In genomic region chr11:64747961-64748715, GRCh38 we compare ENCODE assay signal across 11 cellular contexts.
DNase-seq lines count a peak whose midpoint lies in the region; ATAC-seq and TF ChIP-seq lines count a peak whose summit lies in the region.
"Had no signal": no experiment of that assay in that cellular context is flagged by ENCODE, and none has a peak within 500 bp of the region (broad histone marks: within the 10 kb centered on the region; RNA-seq: fewer than 3 reads in every experiment).

No MANE protein-coding gene starts in this region.

- peaks cover 7% of the 10 kb centered on the region for H3K36me3 Mint-ChIP-seq in nephron (ENCODE audit: low read depth)

- no peak for ATAC-seq in HG02610 (IDR thresholded peaks at IDR 0.05; ENCODE audit: unreplicated experiment)
- ATAC-seq in HG02884 (IDR thresholded peaks at IDR 0.05; ENCODE audit: unreplicated experiment), result no peak

- no peaks in the 10 kb centered on the region for H3K9me3 Mint-ChIP-seq in nephron

- H3K27ac Mint-ChIP-seq in nephron, result peak overlapping the region in 2 of 3 experiments; percentile 82 to 90

- TF ChIP-seq CTCF in AG09319 (IDR thresholded peaks at IDR 0.05; ENCODE audit: low read depth, low read length), result no peak
- no peak for TF ChIP-seq CTCF in cardiac fibroblast (IDR thresholded peaks at IDR 0.05; ENCODE audit: low read depth, low read length)
- TF ChIP-seq CTCF in nephron (IDR thresholded peaks at IDR 0.05; ENCODE audit: unreplicated experiment in 3 of 3), result no peak

- peak; percentile 56 for DNase-seq in AG09319 (ENCODE audit: extremely low read depth, low read depth)
- DNase-seq in GM03348 (ENCODE audit: low spot score), result peak; percentile 75
- DNase-seq in cardiac fibroblast (ENCODE audit: low read depth in 2 of 2), result peak; percentile 31 to 41
- no peak for DNase-seq in effector CD8-positive, alpha-beta T cell (lab: John Stamatoyannopoulos, UW)
- no peak for DNase-seq in HUDEP-2 (lab: John Stamatoyannopoulos, UW; ENCODE audit: unreplicated experiment in 76 of 76)
- DNase-seq: activated CD4-positive, alpha-beta T cell treated with anti-CD3 and anti-CD28 coated beads, Interleukin-2, amount 50 U/mL, for 4 hours; DMS79 treated with DMSO at 0.1 percent for 48 hours; NCI-H446 treated with DMSO at 0.1 percent for 48 hours had no signal

- H3K4me1 Mint-ChIP-seq in nephron, result peaks cover 26% of the 10 kb centered on the region

- peak overlapping the region; percentile 26 to 71 (median 67) for H3K4me3 Mint-ChIP-seq in nephron

- H3K27me3 Mint-ChIP-seq in nephron (ENCODE audit: low read depth), result peaks cover 32% of the 10 kb centered on the region

- H3K4me3 ChIP-seq in cardiac fibroblast (replicated peaks in 1 of 2; ENCODE audit: low read depth in 2 of 2, low read length in 2 of 2), result no peak overlapping the region

Comparison
In these comparisons a context has a peak if more than half of its experiments do, and no peak if none do; other contexts are left out.
1. DNase-seq: peak in AG09319 (single experiment), GM03348 (single experiment) and cardiac fibroblast (2 of 2); none in effector CD8-positive, alpha-beta T cell (single experiment) and HUDEP-2 (0 of 76).